ENCODE assay signal across 9 cellular contexts in genomic region chr3:9897408-9898372, GRCh38. TPM values are rescaled to one million over a fixed set of nuclear protein-coding genes. Genes with fewer than 3 reads are reported as not detected.
A peak's percentile ranks its signal among the peaks of the same experiment; 100 is the strongest.
DNase-seq lines count a peak whose midpoint lies in the region; ATAC-seq, FAIRE-seq and TF ChIP-seq lines count a peak whose summit lies in the region.
"Had no signal": no experiment of that assay in that cellular context is flagged by ENCODE, and none has a peak within 500 bp of the region (broad histone marks: within the 10 kb centered on the region; RNA-seq: fewer than 3 reads in every experiment).

No MANE protein-coding gene starts in this region.

- intact Hi-C loops in OCI-LY7 (cut with micrococcal nuclease; ENCODE audit: unreplicated experiment) = no loop called here

- peaks cover 36% of the 10 kb centered on the region for H3K36me3 ChIP-seq in OCI-LY7 (ENCODE audit: insufficient read depth, low read length)

- no peak for TF ChIP-seq CTCF in OCI-LY7 (conservative IDR thresholded peaks at IDR 0.05; ENCODE audit: low read length)

- peaks cover 42% of the 10 kb centered on the region for H3K4me1 Mint-ChIP-seq in central memory CD8-positive, alpha-beta T cell
- H3K4me1 Mint-ChIP-seq in naive thymus-derived CD8-positive, alpha-beta T cell = peaks cover 24 to 64% (median 57%) of the 10 kb centered on the region in 4 donors

- no peak for FAIRE-seq in GM12892 (lab: Jason Lieb, UNC)

- H3K36me3 Mint-ChIP-seq in central memory CD8-positive, alpha-beta T cell (ENCODE audit: insufficient read depth) = peaks cover 8% of the 10 kb centered on the region
- peaks cover 5 to 23% (median 6%) of the 10 kb centered on the region in 3 donors for H3K36me3 Mint-ChIP-seq in naive thymus-derived CD8-positive, alpha-beta T cell

- no TSS peak for BruUV-seq in OCI-LY7 (replicated peaks; lab: Mats Ljungman, UMichigan)

- DNase-seq in HT-29 (ENCODE audit: low spot score) (peak; percentile 93), OCI-LY7 (ENCODE audit: low spot score) (no peak), GM12892 (ENCODE audit: insufficient read length) (no peak), SHP77 treated with DMSO at 0.1 percent for 48 hours (lab: John Stamatoyannopoulos, UW) (no peak)
- no peak for DNase-seq in central memory CD8-positive, alpha-beta T cell (ENCODE audit: low spot score in 2 of 2)
- no peak for DNase-seq in naive thymus-derived CD8-positive, alpha-beta T cell

- H3K9me3 ChIP-seq in OCI-LY7 (ENCODE audit: low read length) = no peaks in the 10 kb centered on the region

- H3K9me2 ChIP-seq in OCI-LY7 (ENCODE audit: insufficient read depth, low read length) = no peaks in the 10 kb centered on the region

- H3K9me3 Mint-ChIP-seq in central memory CD8-positive, alpha-beta T cell = no peaks in the 10 kb centered on the region
- H3K9me3 Mint-ChIP-seq in naive thymus-derived CD8-positive, alpha-beta T cell = peaks cover 0 to 2% (median 0%) of the 10 kb centered on the region in 9 donors
- H3K9me3 Mint-ChIP-seq: T-helper 1 cell treated with Interleukin-12 subunit alpha and Interleukin-12 subunit beta and Interleukin-4 antibody, amounts not matched to agents 30 μg/mL and 1 μg/mL, for 36 hours had no signal

- no peak overlapping the region for H3K4me3 Mint-ChIP-seq in central memory CD8-positive, alpha-beta T cell
- no peak overlapping the region for H3K4me3 Mint-ChIP-seq in naive thymus-derived CD8-positive, alpha-beta T cell
- H3K4me3 Mint-ChIP-seq: T-helper 1 cell treated with Interleukin-12 subunit alpha and Interleukin-12 subunit beta and Interleukin-4 antibody, amounts not matched to agents 30 μg/mL and 1 μg/mL, for 36 hours had no signal

- H3K79me2 ChIP-seq in OCI-LY7 (ENCODE audit: insufficient read depth, low read depth, low read length) = peaks cover 16% of the 10 kb centered on the region; the same call in 1 of the 2 replicates

- H4K20me1 ChIP-seq in OCI-LY7 (ENCODE audit: insufficient read depth, low read length) = no peaks in the 10 kb centered on the region

- CTCF ChIA-PET in OCI-LY7 (lab: Charles Lee; ENCODE audit: unreplicated experiment) = no interaction called here

- peak overlapping the region; percentile 66 for H3K27ac Mint-ChIP-seq in central memory CD8-positive, alpha-beta T cell (ENCODE audit: low read depth)
- peak overlapping the region; percentile 31 to 91 (median 78) for H3K27ac Mint-ChIP-seq in naive thymus-derived CD8-positive, alpha-beta T cell

- H3K4me2 ChIP-seq in OCI-LY7 (ENCODE audit: low read length) = no peak overlapping the region

- no peak for TF ChIP-seq POLR2A in GM12892 (IDR thresholded peaks at IDR 0.05; ENCODE audit: low read depth, low read length)

- no peaks in the 10 kb centered on the region for H3K27me3 Mint-ChIP-seq in central memory CD8-positive, alpha-beta T cell
- H3K27me3 Mint-ChIP-seq in naive thymus-derived CD8-positive, alpha-beta T cell = no peaks in the 10 kb centered on the region

- H3K4me3 ChIP-seq in OCI-LY7 (ENCODE audit: low read depth, low read length, poor library complexity, severe bottlenecking) = no peak overlapping the region

- peak; percentile 65 for ATAC-seq in GM19043 (IDR thresholded peaks at IDR 0.05; ENCODE audit: low read depth, unreplicated experiment)
- no peak for ATAC-seq in central memory CD8-positive, alpha-beta T cell (replicated peaks; ENCODE audit: extremely low read depth, poor library complexity, severe bottlenecking)
- ATAC-seq in naive thymus-derived CD8-positive, alpha-beta T cell = no peak
- no peak for ATAC-seq in HG03135 (IDR thresholded peaks at IDR 0.05; ENCODE audit: unreplicated experiment)

- H3K4me1 ChIP-seq in OCI-LY7 (ENCODE audit: insufficient read depth, low read length, poor library complexity, severe bottlenecking) = peaks cover 7% of the 10 kb centered on the region

- H3K27ac ChIP-seq in OCI-LY7 (ENCODE audit: low read depth, low read length, poor library complexity, severe bottlenecking) = no peak overlapping the region

- POLR2A ChIA-PET in naive thymus-derived CD8-positive, alpha-beta T cell (lab: Charles Lee) = interaction anchor here (1.3 kb wide), 1 partner anchor 36 kb away, joined by 4 read pairs; the partner anchor contains the start of gene CRELD1
- POLR2A ChIA-PET in OCI-LY7 (lab: Charles Lee) = interaction anchor here (0.5 to 0.6 kb wide), 3 partner anchors 15 to 602 kb away, joined by 3 to 8 read pairs (median 5); no protein-coding TSS in a partner anchor

- H2AFZ ChIP-seq in OCI-LY7 (ENCODE audit: low read length) = no peak overlapping the region

RNA-seq across cellular contexts. Expression of gene IL17RE, which starts 5.0 kb away (rescaled TPM):
- 13.4 and 17.0 TPM in 2 replicates for total RNA-seq in HT-29 (2014; rRNA removed; shearing (Covaris generic))
- total RNA-seq in naive thymus-derived CD8-positive, alpha-beta T cell = 1 to 10 TPM in 1 of 2 experiments, under 1 TPM in 1; 0.88 to 1.3 TPM
- under 1 TPM in 2 of 3 donors, not detected in 1; 0.16 to 0.64 TPM for polyA plus RNA-seq in naive thymus-derived CD8-positive, alpha-beta T cell
- total RNA-seq in OCI-LY7 (2014; rRNA removed; shearing (Covaris generic)) = 0.06 TPM in 1 of 2 replicates, not detected in the other
- 0.53 and 1.1 TPM in 2 replicates for total RNA-seq in OCI-LY7 (2022)
- 0.17 TPM for polyA plus RNA-seq in GM12892 (2012; ENCODE audit: missing spikeins)

RNA-seq across cellular contexts. Expression of gene JAGN1, which starts 7.3 kb away (rescaled TPM):
- 24.0 and 26.0 TPM in 2 replicates for total RNA-seq in HT-29 (2014; rRNA removed; shearing (Covaris generic))
- 10 to 100 TPM; 38.0 to 40.4 TPM for total RNA-seq in naive thymus-derived CD8-positive, alpha-beta T cell
- 10 to 100 TPM; 38.4 to 48.5 (median 39.8) TPM for polyA plus RNA-seq in naive thymus-derived CD8-positive, alpha-beta T cell
- 20.4 and 21.0 TPM in 2 replicates for total RNA-seq in OCI-LY7 (2014; rRNA removed; shearing (Covaris generic))
- total RNA-seq in OCI-LY7 (2022) = 29.5 and 32.1 TPM in 2 replicates
- polyA plus RNA-seq in GM12892 (2012; ENCODE audit: missing spikeins) = 33.6 TPM

RNA-seq across cellular contexts. Expression of gene CIDEC, which starts 17.6 kb away (rescaled TPM):
- total RNA-seq in HT-29 (2014; rRNA removed; shearing (Covaris generic)) = 0.61 and 1.5 TPM in 2 replicates
- under 1 TPM in 1 of 2 experiments, not detected in 1; 0.31 TPM for total RNA-seq in naive thymus-derived CD8-positive, alpha-beta T cell
- under 1 TPM in 1 of 3 donors, not detected in 2; 0.26 TPM for polyA plus RNA-seq in naive thymus-derived CD8-positive, alpha-beta T cell
- not detected in 2 replicates for total RNA-seq in OCI-LY7 (2014; rRNA removed; shearing (Covaris generic))
- not detected in 2 replicates for total RNA-seq in OCI-LY7 (2022)
- polyA plus RNA-seq in GM12892 (2012; ENCODE audit: missing spikeins) = not detected

RNA-seq across cellular contexts. Expression of gene IL17RC, which starts 19.2 kb away (rescaled TPM):
- 18.6 and 23.4 TPM in 2 replicates for total RNA-seq in HT-29 (2014; rRNA removed; shearing (Covaris generic))
- total RNA-seq in naive thymus-derived CD8-positive, alpha-beta T cell = under 1 TPM; 0.39 to 0.66 TPM
- polyA plus RNA-seq in naive thymus-derived CD8-positive, alpha-beta T cell = 10 to 100 TPM in 1 of 3 donors, 1 to 10 TPM in 2; 9.5 to 10.0 (median 9.8) TPM
- total RNA-seq in OCI-LY7 (2014; rRNA removed; shearing (Covaris generic)) = 0.73 TPM in 1 of 2 replicates, not detected in the other
- 0.23 TPM in 1 of 2 replicates, not detected in the other for total RNA-seq in OCI-LY7 (2022)
- polyA plus RNA-seq in GM12892 (2012; ENCODE audit: missing spikeins) = 0.59 TPM

RNA-seq across cellular contexts. Expression of gene CRELD1, which starts 35.9 kb away (rescaled TPM):
- total RNA-seq in HT-29 (2014; rRNA removed; shearing (Covaris generic)) = 10.4 and 12.9 TPM in 2 replicates
- 10 to 100 TPM; 53.4 to 58.3 TPM for total RNA-seq in naive thymus-derived CD8-positive, alpha-beta T cell
- polyA plus RNA-seq in naive thymus-derived CD8-positive, alpha-beta T cell = 10 to 100 TPM; 25.5 to 33.3 (median 29.2) TPM
- 23.4 and 28.6 TPM in 2 replicates for total RNA-seq in OCI-LY7 (2014; rRNA removed; shearing (Covaris generic))
- total RNA-seq in OCI-LY7 (2022) = 20.9 and 21.6 TPM in 2 replicates
- polyA plus RNA-seq in GM12892 (2012; ENCODE audit: missing spikeins) = 16.0 TPM
